ENCODE assay signal across 10 cellular contexts in the genomic region with DNA sequence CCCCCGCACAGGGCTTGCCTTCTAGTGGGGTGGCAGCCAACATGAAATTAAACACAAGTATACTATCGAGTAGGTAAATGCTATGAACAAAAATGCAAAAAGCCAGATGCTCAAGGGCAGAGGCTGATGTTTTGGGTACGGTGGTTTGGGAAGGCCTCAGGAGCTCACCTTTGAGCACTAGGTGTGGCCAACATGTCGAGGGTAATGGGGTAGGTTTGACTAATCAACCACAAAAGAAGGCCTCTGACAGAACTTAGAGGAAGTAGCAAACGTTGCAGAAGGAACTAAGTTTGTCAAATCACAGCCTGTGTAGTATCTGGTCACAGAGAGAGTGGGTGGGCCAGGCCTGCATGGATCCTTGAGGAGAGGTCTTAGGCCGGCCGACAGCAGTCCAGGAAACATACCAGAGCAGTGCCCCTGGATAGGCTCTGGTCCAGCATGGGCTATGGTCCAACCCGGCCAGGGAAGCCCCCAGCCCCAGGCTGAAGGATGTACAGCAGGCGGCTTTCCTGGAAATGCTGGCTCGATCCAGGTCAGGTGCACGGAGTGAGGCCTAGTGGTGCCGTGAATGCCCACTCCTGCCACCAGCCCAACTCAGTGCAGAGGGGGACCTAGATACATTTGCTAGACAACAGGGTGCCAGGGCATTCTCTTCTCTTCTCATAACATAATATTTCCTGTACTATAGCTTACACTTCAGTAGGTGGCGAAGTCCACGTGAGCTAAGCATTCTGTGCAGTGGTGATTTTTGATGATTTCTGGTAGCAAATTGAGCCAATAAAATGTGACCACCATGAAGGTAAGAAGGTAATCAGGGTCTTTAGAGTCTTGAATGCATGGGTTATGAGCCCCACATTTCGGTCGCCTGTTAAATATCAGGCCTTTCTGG. TPM values are rescaled to one million over a fixed set of nuclear protein-coding genes. Genes with fewer than 3 reads are reported as not detected.
DNase-seq lines count a peak whose midpoint lies in the region; ATAC-seq, FAIRE-seq and TF ChIP-seq lines count a peak whose summit lies in the region.
"Had no signal": no experiment of that assay in that cellular context is flagged by ENCODE, and none has a peak within 500 bp of the region (broad histone marks: within the 10 kb centered on the region; RNA-seq: fewer than 3 reads in every experiment).

No MANE protein-coding gene starts in this region.

- peaks cover 8% of the 10 kb centered on the region for H3K27me3 Mint-ChIP-seq in T-helper 17 cell
- peaks cover 7% of the 10 kb centered on the region for H3K27me3 Mint-ChIP-seq in nephron progenitor cell (ENCODE audit: low read depth, poor library complexity)
- H3K27me3 Mint-ChIP-seq: activated naive CD8-positive, alpha-beta T cell had no signal

- POLR2A ChIA-PET in HepG2 (lab: Yijun Ruan, JAX): interaction anchor here (1.2 to 1.8 kb wide), 2 partner anchors 10 to 14 kb away, joined by 3 to 5 read pairs; no protein-coding TSS in a partner anchor

- no TSS peak for BruUV-seq in HepG2 (replicated peaks; lab: Mats Ljungman, UMichigan)

- FAIRE-seq in GM18507 (lab: Jason Lieb, UNC) (peak; percentile 45), HepG2 (lab: Jason Lieb, UNC) (no peak)
- FAIRE-seq: H1 had no signal

- H3K36me3 Mint-ChIP-seq in T-helper 17 cell (ENCODE audit: low read depth) (peaks cover 4% of the 10 kb centered on the region), nephron progenitor cell (ENCODE audit: low read depth) (no peaks in the 10 kb centered on the region)
- H3K36me3 Mint-ChIP-seq: activated naive CD8-positive, alpha-beta T cell had no signal

- WGBS in HepG2 (ENCODE audit: low lambda C conversion rate): 55% methylated on average over 16 of the region's 16 CpGs

- no peak overlapping the region for H3K27ac ChIP-seq in HepG2 (ENCODE audit: extremely low read length, insufficient read depth, low read length)

- peaks cover 17% of the 10 kb centered on the region for H3K9me3 Mint-ChIP-seq in nephron progenitor cell

- H3K4me3 Mint-ChIP-seq in T-helper 17 cell: peak overlapping the region; percentile 3
- H3K4me3 Mint-ChIP-seq in nephron progenitor cell: no peak overlapping the region
- H3K4me3 Mint-ChIP-seq: activated naive CD8-positive, alpha-beta T cell had no signal

- H3K79me2 ChIP-seq in HepG2 (ENCODE audit: insufficient read depth, low read length): no peaks in the 10 kb centered on the region

- no peak overlapping the region for H3K4me2 ChIP-seq in HepG2 (ENCODE audit: low read depth, low read length)

- no peaks in the 10 kb centered on the region for H3K36me3 ChIP-seq in HepG2 (replicated peaks in 1 of 2; ENCODE audit: control insufficient read depth in 1 of 2, insufficient read depth in 2 of 2, low read length in 2 of 2)

- H3K27me3 ChIP-seq in HepG2 (ENCODE audit: control insufficient read depth in 1 of 2, insufficient read depth in 2 of 2, low read length in 2 of 2): 0 out of 5 replicates have a peak, but pooled peaks cover 2 to 10% of the 10 kb centered on the region in 2 experiments

- no peak overlapping the region for H2AFZ ChIP-seq in HepG2 (ENCODE audit: low read length)

- TF ChIP-seq POLR2A in HepG2 (IDR thresholded peaks at IDR 0.05; ENCODE audit: insufficient read depth in 1 of 2, low read depth in 2 of 2, low read length in 2 of 2): no peak

- H3K9me3 ChIP-seq in T-helper 17 cell (ENCODE audit: control insufficient read depth, low read length, poor library complexity, severe bottlenecking): no peaks in the 10 kb centered on the region
- H3K9me3 ChIP-seq in HepG2 (ENCODE audit: low read length): no peaks in the 10 kb centered on the region

- no peak for TF ChIP-seq EP300 in HepG2 (IDR thresholded peaks at IDR 0.05; ENCODE audit: low read depth in 2 of 2, low read length in 2 of 2)
- no peak for TF ChIP-seq EP300 in HepG2 (CRISPR knock-in tag; IDR thresholded peaks at IDR 0.05; ENCODE audit: borderline replicate concordance)

- H3K4me3 ChIP-seq in HepG2 (replicated peaks in 1 of 3; ENCODE audit: insufficient read depth in 1 of 3, low read depth in 2 of 3, low read length in 3 of 3): no peak overlapping the region

- in situ Hi-C loops in HepG2 (cut with HindIII; ENCODE audit: extremely low pct_ligation_motif_present, low pct_unique_long_range_greater_than_20kb): no loop called here

- no peaks in the 10 kb centered on the region for H4K20me1 ChIP-seq in HepG2 (ENCODE audit: insufficient read depth, low read length)

- ATAC-seq in HG02885 (IDR thresholded peaks at IDR 0.05; ENCODE audit: poor library complexity, unreplicated experiment) (peak; percentile 91), T-helper 17 cell (peak; percentile 79), HepG2 (no peak)

- H3K27ac Mint-ChIP-seq in T-helper 17 cell: peak overlapping the region; percentile 59
- H3K27ac Mint-ChIP-seq in nephron progenitor cell: no peak overlapping the region
- H3K27ac Mint-ChIP-seq: activated naive CD8-positive, alpha-beta T cell had no signal

- intact Hi-C loops in HepG2 (cut with micrococcal nuclease; ENCODE audit: unreplicated experiment): no loop called here

- no peak for TF ChIP-seq RAD21 in HepG2 (CRISPR knock-in tag; IDR thresholded peaks at IDR 0.05)

- peaks cover 37% of the 10 kb centered on the region for H3K4me1 Mint-ChIP-seq in T-helper 17 cell
- H3K4me1 Mint-ChIP-seq in nephron progenitor cell: peaks cover 21% of the 10 kb centered on the region

- TF ChIP-seq CTCF in HepG2 (CRISPR knock-in tag; IDR thresholded peaks at IDR 0.05): no peak
- no peak for TF ChIP-seq CTCF in nephron progenitor cell (IDR thresholded peaks at IDR 0.05)

- no peak overlapping the region for H3K9ac ChIP-seq in HepG2 (ENCODE audit: insufficient read depth, low read depth, low read length)

- peaks cover 22% of the 10 kb centered on the region for H3K4me1 ChIP-seq in HepG2 (ENCODE audit: insufficient read depth, low read length)

- CTCF ChIA-PET in HepG2 (lab: Yijun Ruan, JAX; ENCODE audit: low intra/inter-chr PET ratio, low total read pairs): no interaction called here

- DNase-seq in GM18507 (ENCODE audit: extremely low spot score, insufficient read length, low read depth): no peak
- DNase-seq in T-helper 17 cell: no peak
- no peak for DNase-seq in HepG2 (ENCODE audit: low spot score)
- no peak for DNase-seq in foreskin melanocyte
- DNase-seq in mucosa of gallbladder (ENCODE audit: low spot score): no peak
- DNase-seq in nephron progenitor cell: no peak
- no peak for DNase-seq in activated CD8-positive, alpha-beta memory T cell treated with anti-CD3 and anti-CD28 coated beads, Interleukin-2, amount 50 U/mL, for 48 hours

TF ChIP-seq in HepG2, 621 proteins besides CTCF, POLR2A, EP300 and RAD21 (continues in another document):
- TF ChIP-seq HNF4A (CRISPR knock-in tag; IDR thresholded peaks at IDR 0.05) (no peak), ZIK1 (CRISPR knock-in tag; IDR thresholded peaks at IDR 0.05; ENCODE audit: borderline replicate concordance, low read depth) (no peak), ZKSCAN5 (CRISPR knock-in tag; IDR thresholded peaks at IDR 0.05) (no peak), FOXA1 (IDR thresholded peaks at IDR 0.05) (no peak), FOXA1 (CRISPR knock-in tag; IDR thresholded peaks at IDR 0.05) (no peak), ZFY (CRISPR knock-in tag; IDR thresholded peaks at IDR 0.05) (peak; percentile 26; the same call in 1 of the 2 replicates), ARNT2 (CRISPR knock-in tag; IDR thresholded peaks at IDR 0.05; ENCODE audit: low read depth) (no peak), ZNF619 (CRISPR knock-in tag; IDR thresholded peaks at IDR 0.05) (no peak), RXRA (CRISPR knock-in tag; IDR thresholded peaks at IDR 0.05) (no peak), FOXK1 (CRISPR knock-in tag; IDR thresholded peaks at IDR 0.05; ENCODE audit: borderline replicate concordance, low read depth) (no peak), ESRRA (CRISPR knock-in tag; IDR thresholded peaks at IDR 0.05; ENCODE audit: low read depth) (peak; percentile 1; the same call in 1 of the 2 replicates)

RNA-seq across cellular contexts. Expression of gene CD93, which starts 56.3 kb away (rescaled TPM):
- total RNA-seq in T-helper 17 cell (1 to 10 TPM; 2.1 to 6.4 TPM), HepG2 (2016; rRNA removed; fragmentation: Illumina TruSeq; extraction: Trizol) (not detected in 2 replicates), mucosa of gallbladder (38.4 TPM)
- not detected in 2 replicates for total RNA-seq in HepG2 (2016; cell fraction: cytosol; rRNA removed; fragmentation: Illumina TruSeq; extraction: Trizol; ENCODE audit: low read depth)
- total RNA-seq in HepG2 (2016; cell fraction: insoluble cytoplasmic fraction; rRNA removed; fragmentation: Illumina TruSeq; extraction: Trizol): not detected in 2 replicates
- not detected in 2 replicates for total RNA-seq in HepG2 (2016; cell fraction: membrane; rRNA removed; fragmentation: Illumina TruSeq; extraction: Trizol)
- total RNA-seq in HepG2 (2016; cell fraction: nucleus; rRNA removed; fragmentation: Illumina TruSeq; extraction: Trizol): not detected in 2 replicates
- polyA plus RNA-seq in HepG2 (2011; rRNA removed): not detected in 2 replicates
- polyA plus RNA-seq in HepG2 (2011; cell fraction: cytosol; rRNA removed): 0.01 TPM in 2 replicates
- not detected in 2 replicates for polyA plus RNA-seq in HepG2 (2011; cell fraction: nucleus; rRNA removed)
- not detected in 2 replicates for polyA plus RNA-seq in HepG2 (2012)
- not detected in 2 replicates for polyA plus RNA-seq in HepG2 (2016; cell fraction: cytosol; fragmentation: Illumina TruSeq; extraction: Trizol; ENCODE audit: low read depth)
- not detected in 2 replicates for polyA plus RNA-seq in HepG2 (2016; cell fraction: insoluble cytoplasmic fraction; fragmentation: Illumina TruSeq; extraction: Trizol; ENCODE audit: low read depth)
- polyA plus RNA-seq in HepG2 (2016; cell fraction: membrane; fragmentation: Illumina TruSeq; extraction: Trizol; ENCODE audit: low read depth): not detected in 2 replicates
- not detected in 2 replicates for polyA plus RNA-seq in HepG2 (2016; cell fraction: nucleus; fragmentation: Illumina TruSeq; extraction: Trizol; ENCODE audit: insufficient read depth, low read depth)
- not detected in 2 replicates for polyA minus RNA-seq in HepG2 (2011; rRNA and poly(A)+ RNA removed; ENCODE audit: low replicate concordance)
- not detected in 2 replicates for polyA minus RNA-seq in HepG2 (2011; cell fraction: cytosol; rRNA and poly(A)+ RNA removed)
- polyA minus RNA-seq in HepG2 (2011; cell fraction: nucleus; rRNA and poly(A)+ RNA removed): not detected in 2 replicates
